Comparison of ENCODE assay signal across 10 cellular contexts in the genomic region with DNA sequence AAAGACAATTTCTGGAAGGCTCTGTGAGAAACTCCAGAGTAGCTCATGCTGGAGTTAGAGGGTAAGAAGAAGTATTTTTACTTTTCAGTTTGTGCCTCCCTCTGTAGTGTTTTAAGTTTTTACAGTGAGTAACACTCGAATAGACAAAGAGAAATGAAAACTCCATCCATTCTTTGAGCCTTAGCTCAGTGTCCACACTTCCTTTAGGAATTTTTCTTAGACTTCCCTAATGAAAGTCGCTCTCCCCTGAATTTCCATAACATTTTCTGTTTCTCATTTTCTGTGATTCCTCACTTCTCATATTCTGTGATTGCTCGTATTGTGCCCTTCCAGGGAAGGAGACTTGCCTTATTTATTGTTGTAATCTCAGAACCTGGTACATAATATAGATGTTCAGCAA. TPM values are rescaled to one million over a fixed set of nuclear protein-coding genes. Genes with fewer than 3 reads are reported as not detected.
DNase-seq lines count a peak whose midpoint lies in the region; ATAC-seq and TF ChIP-seq lines count a peak whose summit lies in the region.
"Had no signal": no experiment of that assay in that cellular context is flagged by ENCODE, and none has a peak within 500 bp of the region (broad histone marks: within the 10 kb centered on the region; RNA-seq: fewer than 3 reads in every experiment).

No MANE protein-coding gene starts in this region.

- CTCF ChIA-PET in OCI-LY7 (lab: Charles Lee; ENCODE audit: unreplicated experiment), result interaction anchor here (1.5 kb wide), 1 partner anchor 187 kb away, joined by 3 read pairs; a partner anchor contains a TSS

- peaks cover 17% of the 10 kb centered on the region for H3K36me3 ChIP-seq in DND-41 (ENCODE audit: insufficient read depth, low read length)
- peaks cover 29% of the 10 kb centered on the region for H3K36me3 ChIP-seq in OCI-LY7 (ENCODE audit: insufficient read depth, low read length)
- H3K36me3 ChIP-seq in neuron (ENCODE audit: insufficient read depth, low read length), result peaks cover 12% of the 10 kb centered on the region

- H3K9me3 Mint-ChIP-seq in effector memory CD8-positive, alpha-beta T cell, result no peaks in the 10 kb centered on the region

- H3K27ac ChIP-seq in DND-41 (ENCODE audit: low read length) (peak overlapping the region; percentile 28; the same call in 1 of the 2 replicates), OCI-LY7 (ENCODE audit: low read depth, low read length, poor library complexity, severe bottlenecking) (peak overlapping the region; percentile 78)

- H3K9me2 ChIP-seq in OCI-LY7 (ENCODE audit: insufficient read depth, low read length), result no peaks in the 10 kb centered on the region

- BruUV-seq in OCI-LY7 (replicated peaks; lab: Mats Ljungman, UMichigan), result no TSS peak

- H3K9me3 ChIP-seq in DND-41 (ENCODE audit: insufficient read depth, low read length, severe bottlenecking) (no peaks in the 10 kb centered on the region), OCI-LY7 (ENCODE audit: low read length) (peaks cover 11% of the 10 kb centered on the region; the same call in 1 of the 2 replicates), neuron (ENCODE audit: low read length) (no peaks in the 10 kb centered on the region)
- H3K9me3 ChIP-seq: esophagus muscularis mucosa had no signal

- H3K4me1 Mint-ChIP-seq in effector memory CD8-positive, alpha-beta T cell (ENCODE audit: low read depth in 2 of 2), result peaks cover 23 to 38% of the 10 kb centered on the region in 2 donors

- POLR2A ChIA-PET in OCI-LY7 (lab: Charles Lee), result interaction anchor here (0.6 to 2.4 kb wide), 7 partner anchors 8 to 189 kb away, joined by 3 to 25 read pairs (median 4); a partner anchor contains a TSS

- peak overlapping the region; percentile 15 to 96 for H3K4me3 Mint-ChIP-seq in effector memory CD8-positive, alpha-beta T cell

- no peak for DNase-seq in DND-41
- DNase-seq in OCI-LY7 (ENCODE audit: low spot score), result no peak
- DNase-seq in effector memory CD8-positive, alpha-beta T cell, result no peak
- DNase-seq in stimulated activated CD8-positive, alpha-beta memory T cell treated with anti-CD3 and anti-CD28 coated beads, Interleukin-4, amount 100 ng/mL, for 48 hours, result no peak
- no peak for DNase-seq in amniotic stem cell (lab: John Stamatoyannopoulos, UW)

- no peaks in the 10 kb centered on the region for H3K27me3 Mint-ChIP-seq in effector memory CD8-positive, alpha-beta T cell

- H3K27me3 ChIP-seq in DND-41 (ENCODE audit: insufficient read depth, low read length, poor library complexity) (no peaks in the 10 kb centered on the region), neuron (ENCODE audit: insufficient read depth, low read length) (no peaks in the 10 kb centered on the region)
- H3K27me3 ChIP-seq: esophagus muscularis mucosa had no signal

- H2AFZ ChIP-seq in DND-41 (ENCODE audit: low read depth, low read length), result no peak overlapping the region
- H2AFZ ChIP-seq in OCI-LY7 (ENCODE audit: low read length), result no peak overlapping the region
- no peak overlapping the region for H2AFZ ChIP-seq in neuron (ENCODE audit: low read depth, low read length)

- no peak for TF ChIP-seq CTCF in DND-41 (IDR thresholded peaks at IDR 0.05; ENCODE audit: borderline replicate concordance, extremely low read depth, low read length, poor library complexity, severe bottlenecking)
- no peak for TF ChIP-seq CTCF in OCI-LY7 (conservative IDR thresholded peaks at IDR 0.05; ENCODE audit: low read length)

- H3K4me3 ChIP-seq in DND-41 (ENCODE audit: low read depth in 1 of 2, low read length in 2 of 2), result peak overlapping the region in 1 of 2 experiments; percentile 86; a peak in 2 of 4 replicates
- peak overlapping the region; percentile 96 for H3K4me3 ChIP-seq in OCI-LY7 (ENCODE audit: low read depth, low read length, poor library complexity, severe bottlenecking)
- H3K4me3 ChIP-seq in neuron (ENCODE audit: low read length), result peak overlapping the region; percentile 90
- H3K4me3 ChIP-seq: lung had no signal

- H3K27ac Mint-ChIP-seq in effector memory CD8-positive, alpha-beta T cell, result peak overlapping the region in 1 of 2 donors; percentile 99

- peaks cover 23% of the 10 kb centered on the region for H3K36me3 Mint-ChIP-seq in effector memory CD8-positive, alpha-beta T cell (ENCODE audit: insufficient read depth)

- no peak for ATAC-seq in DND-41 (ENCODE audit: insufficient read depth, low read depth)
- ATAC-seq in effector memory CD8-positive, alpha-beta T cell (replicated peaks), result no peak
- ATAC-seq in HG03439 (IDR thresholded peaks at IDR 0.05; ENCODE audit: unreplicated experiment), result no peak
- no peak for ATAC-seq in GM21390 (IDR thresholded peaks at IDR 0.05; ENCODE audit: unreplicated experiment)

- H3K79me2 ChIP-seq in DND-41 (ENCODE audit: insufficient read depth, low read length) (peaks cover 78% of the 10 kb centered on the region), OCI-LY7 (ENCODE audit: insufficient read depth, low read depth, low read length) (peaks cover 74% of the 10 kb centered on the region)

- H3K9ac ChIP-seq in DND-41 (ENCODE audit: low read depth, low read length), result peak overlapping the region; percentile 83

- H3K4me1 ChIP-seq in DND-41 (ENCODE audit: insufficient read depth, low read length) (peaks cover 35% of the 10 kb centered on the region), OCI-LY7 (ENCODE audit: insufficient read depth, low read length, poor library complexity, severe bottlenecking) (peaks cover 44% of the 10 kb centered on the region), neuron (ENCODE audit: insufficient read depth, low read length) (peaks cover 27% of the 10 kb centered on the region)

- H3K4me2 ChIP-seq in DND-41 (ENCODE audit: insufficient read depth, low read length) (peak overlapping the region; percentile 68), OCI-LY7 (ENCODE audit: low read length) (peak overlapping the region; percentile 94)

- intact Hi-C loops in OCI-LY7 (cut with micrococcal nuclease; ENCODE audit: unreplicated experiment), result loop anchor here (2.0 to 5.0 kb wide), 2 partner anchors 18 to 387 kb away; no protein-coding TSS in a partner anchor

- no peaks in the 10 kb centered on the region for H4K20me1 ChIP-seq in DND-41 (ENCODE audit: insufficient read depth, low read length)
- peaks cover 11% of the 10 kb centered on the region for H4K20me1 ChIP-seq in OCI-LY7 (ENCODE audit: insufficient read depth, low read length)

RNA-seq across cellular contexts. Expression of gene BLOC1S6, which starts 2.1 kb away (rescaled TPM):
- 50.2 and 74.7 TPM in 2 replicates for total RNA-seq in OCI-LY7 (2014; rRNA removed; shearing (Covaris generic))
- total RNA-seq in OCI-LY7 (2022), result 79.0 and 85.1 TPM in 2 replicates

RNA-seq across cellular contexts. Expression of gene SQOR, which starts 45.5 kb away (rescaled TPM):
- 0.23 and 1.8 TPM in 2 replicates for total RNA-seq in OCI-LY7 (2014; rRNA removed; shearing (Covaris generic))
- total RNA-seq in OCI-LY7 (2022), result 0.42 and 0.89 TPM in 2 replicates
